Comparison of ENCODE assay signal across 8 cellular contexts in the genomic region with DNA sequence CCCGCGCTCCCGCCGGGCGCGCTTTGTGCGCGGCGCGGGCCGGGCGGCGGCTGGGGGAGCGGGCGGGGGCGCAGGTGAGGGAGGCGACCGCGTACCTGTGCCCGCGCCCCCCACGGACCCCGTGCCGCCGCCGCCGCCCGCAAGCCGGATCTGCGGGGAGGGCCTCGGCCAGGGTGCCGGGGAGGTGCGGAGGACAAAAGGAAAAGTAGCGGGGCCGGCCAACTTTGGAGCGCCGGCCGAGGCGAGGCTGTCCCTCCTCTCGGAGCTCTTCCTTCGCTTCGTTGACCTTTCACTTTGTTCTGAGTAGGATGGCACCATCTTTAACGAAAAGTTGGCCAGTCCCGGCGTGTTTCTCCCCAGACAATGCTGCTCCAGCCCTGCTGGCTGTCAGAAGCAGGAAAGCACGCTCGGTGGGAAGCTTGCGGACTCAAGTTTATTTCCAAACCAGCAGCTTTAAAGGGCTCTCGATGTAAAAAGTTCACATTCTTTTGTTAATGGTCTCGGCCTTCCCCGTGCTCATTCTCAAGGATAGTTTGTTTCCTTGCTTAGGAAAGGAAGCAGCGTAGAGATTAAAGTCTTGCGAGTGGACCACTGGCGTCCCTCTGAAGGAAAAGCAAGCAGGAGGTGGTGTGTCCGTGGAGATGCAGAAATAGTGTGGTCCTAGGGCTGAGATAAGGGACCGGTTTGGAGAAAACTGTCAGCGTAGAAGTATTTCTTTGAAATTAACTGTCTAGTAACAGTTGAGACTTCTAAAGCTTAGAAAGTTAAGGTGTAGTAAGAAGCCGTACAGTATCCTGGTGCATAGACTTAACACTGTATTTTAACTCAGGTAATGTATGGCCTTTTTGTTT. TPM values are rescaled to one million over a fixed set of nuclear protein-coding genes. Genes with fewer than 3 reads are reported as not detected.
DNase-seq lines count a peak whose midpoint lies in the region; ATAC-seq and TF ChIP-seq lines count a peak whose summit lies in the region.

No MANE protein-coding gene starts in this region.

- peak overlapping the region; percentile 93 for H3K4me3 Mint-ChIP-seq in T-helper 1 cell treated with Interleukin-12 subunit alpha and Interleukin-12 subunit beta and Interleukin-4 antibody, amounts not matched to agents 30 μg/mL and 1 μg/mL, for 36 hours
- H3K4me3 Mint-ChIP-seq in dendritic cell treated with granulocyte-macrophage colony-stimulating factor and Interleukin-4, amounts not matched to agents 40 ng/mL and 50 ng/mL, for 4 days: peak overlapping the region; percentile 86

- intact Hi-C loops in dendritic cell treated with granulocyte-macrophage colony-stimulating factor and Interleukin-4, amounts not matched to agents 40 ng/mL and 50 ng/mL, for 4 days (cut with micrococcal nuclease): loop anchor here (2.0 kb wide), 1 partner anchor 41 kb away; the partner anchor contains the start of gene DPH7

- no peak for TF ChIP-seq POLR2A in tibial nerve (IDR thresholded peaks at IDR 0.05)

- peaks cover 12% of the 10 kb centered on the region for H3K36me3 Mint-ChIP-seq in T-helper 1 cell treated with Interleukin-12 subunit alpha and Interleukin-12 subunit beta and Interleukin-4 antibody, amounts not matched to agents 30 μg/mL and 1 μg/mL, for 36 hours (ENCODE audit: low read depth)
- peaks cover 54% of the 10 kb centered on the region for H3K36me3 Mint-ChIP-seq in dendritic cell treated with granulocyte-macrophage colony-stimulating factor and Interleukin-4, amounts not matched to agents 40 ng/mL and 50 ng/mL, for 4 days (ENCODE audit: low read depth)

- H3K27me3 Mint-ChIP-seq in T-helper 1 cell treated with Interleukin-12 subunit alpha and Interleukin-12 subunit beta and Interleukin-4 antibody, amounts not matched to agents 30 μg/mL and 1 μg/mL, for 36 hours (ENCODE audit: low read depth): no peaks in the 10 kb centered on the region
- H3K27me3 Mint-ChIP-seq in dendritic cell treated with granulocyte-macrophage colony-stimulating factor and Interleukin-4, amounts not matched to agents 40 ng/mL and 50 ng/mL, for 4 days: no peaks in the 10 kb centered on the region

- no peaks in the 10 kb centered on the region; the same call in 1 of the 2 replicates for H3K4me1 ChIP-seq in BE2C
- peaks cover 0 to 53% (median 26%) of the 10 kb centered on the region in 4 donors for H3K4me1 ChIP-seq in tibial nerve

- TF ChIP-seq CTCF in BE2C (IDR thresholded peaks at IDR 0.05; ENCODE audit: low read depth, low read length): no peak
- no peak for TF ChIP-seq CTCF in tibial nerve (IDR thresholded peaks at IDR 0.05)

- DNase-seq in BE2C: peak; percentile 30
- DNase-seq in medulla oblongata (ENCODE audit: extremely low spot score): peak; percentile 28
- no peak for DNase-seq in tibial nerve (ENCODE audit: low spot score in 2 of 2)
- DNase-seq in NK-92 treated with Interleukin-12 subunit alpha and Interleukin-12 subunit beta, amount 100 ng/mL, for 24 hours (lab: John Stamatoyannopoulos, UW): no peak

- no peaks in the 10 kb centered on the region for H3K9me3 Mint-ChIP-seq in T-helper 1 cell treated with Interleukin-12 subunit alpha and Interleukin-12 subunit beta and Interleukin-4 antibody, amounts not matched to agents 30 μg/mL and 1 μg/mL, for 36 hours
- H3K9me3 Mint-ChIP-seq in dendritic cell treated with granulocyte-macrophage colony-stimulating factor and Interleukin-4, amounts not matched to agents 40 ng/mL and 50 ng/mL, for 4 days: no peaks in the 10 kb centered on the region

- no peaks in the 10 kb centered on the region for H3K27me3 ChIP-seq in BE2C
- no peaks in the 10 kb centered on the region for H3K27me3 ChIP-seq in tibial nerve

- ATAC-seq in GM18519 (IDR thresholded peaks at IDR 0.05; ENCODE audit: low FRiP score, unreplicated experiment) (peak; percentile 3), HG03103 (IDR thresholded peaks at IDR 0.05; ENCODE audit: low read depth, unreplicated experiment) (peak; percentile 8)

- no peak for TF ChIP-seq EP300 in tibial nerve (IDR thresholded peaks at IDR 0.05)

- no peaks in the 10 kb centered on the region for H3K9me3 ChIP-seq in BE2C
- no peaks in the 10 kb centered on the region for H3K9me3 ChIP-seq in tibial nerve

- H3K36me3 ChIP-seq in BE2C: peaks cover 31% of the 10 kb centered on the region
- H3K36me3 ChIP-seq in tibial nerve: peaks cover 0 to 25% (median 1%) of the 10 kb centered on the region in 3 donors

- peak overlapping the region in 3 of 4 donors; percentile 83 to 90 (median 85) for H3K27ac ChIP-seq in tibial nerve

- peaks cover 32% of the 10 kb centered on the region for H3K4me1 Mint-ChIP-seq in T-helper 1 cell treated with Interleukin-12 subunit alpha and Interleukin-12 subunit beta and Interleukin-4 antibody, amounts not matched to agents 30 μg/mL and 1 μg/mL, for 36 hours (ENCODE audit: low read depth)
- peaks cover 46% of the 10 kb centered on the region for H3K4me1 Mint-ChIP-seq in dendritic cell treated with granulocyte-macrophage colony-stimulating factor and Interleukin-4, amounts not matched to agents 40 ng/mL and 50 ng/mL, for 4 days (ENCODE audit: low read depth)

- peak overlapping the region; percentile 82 for H3K27ac Mint-ChIP-seq in T-helper 1 cell treated with Interleukin-12 subunit alpha and Interleukin-12 subunit beta and Interleukin-4 antibody, amounts not matched to agents 30 μg/mL and 1 μg/mL, for 36 hours
- H3K27ac Mint-ChIP-seq in dendritic cell treated with granulocyte-macrophage colony-stimulating factor and Interleukin-4, amounts not matched to agents 40 ng/mL and 50 ng/mL, for 4 days: peak overlapping the region; percentile 81

- H3K4me3 ChIP-seq in BE2C (ENCODE audit: low read depth, low read length) (peak overlapping the region; percentile 97), tibial nerve (peak overlapping the region; percentile 54 to 88 (median 70))

- WGBS in tibial nerve, 2 donors: 0% methylated on average over 23 to 39 of the region's 58 CpGs

RNA-seq across cellular contexts. Expression of gene EHMT1, which starts 0.7 kb away (rescaled TPM):
- polyA plus RNA-seq in BE2C (2012; ENCODE audit: insufficient read depth, insufficient read length, low read depth): 130 TPM
- 100 to 1,000 TPM in 3 of 4 donors, 10 to 100 TPM in 1; 96.4 to 136 (median 118) TPM for total RNA-seq in tibial nerve

RNA-seq across cellular contexts. Expression of gene ARRDC1, which starts 14.0 kb away (rescaled TPM):
- 69.9 TPM for polyA plus RNA-seq in BE2C (2012; ENCODE audit: insufficient read depth, insufficient read length, low read depth)
- 10 to 100 TPM; 26.4 to 83.1 (median 50.1) TPM for total RNA-seq in tibial nerve

RNA-seq across cellular contexts. Expression of gene ZMYND19, which starts 29.2 kb away (rescaled TPM):
- 119 TPM for polyA plus RNA-seq in BE2C (2012; ENCODE audit: insufficient read depth, insufficient read length, low read depth)
- 10 to 100 TPM; 13.8 to 17.4 (median 15.8) TPM for total RNA-seq in tibial nerve

RNA-seq across cellular contexts. Expression of gene DPH7, which starts 40.7 kb away (rescaled TPM):
- polyA plus RNA-seq in BE2C (2012; ENCODE audit: insufficient read depth, insufficient read length, low read depth): 116 TPM
- total RNA-seq in tibial nerve: 10 to 100 TPM; 40.8 to 61.5 (median 42.4) TPM

Comparison
In these comparisons a context has a peak if more than half of its experiments do, and no peak if none do; other contexts are left out.
1. DNase-seq: peak in BE2C (single experiment) and medulla oblongata (single experiment); none in tibial nerve (0 of 2) and NK-92 treated with Interleukin-12 subunit alpha and Interleukin-12 subunit beta, amount 100 ng/mL, for 24 hours (single experiment).